In genomic region chr11:130763087-130763980, GRCh38 we compare ENCODE assay signal across 23 cellular contexts.
A peak's percentile ranks its signal among the peaks of the same experiment; 100 is the strongest.
DNase-seq lines count a peak whose midpoint lies in the region; ATAC-seq, FAIRE-seq and TF ChIP-seq lines count a peak whose summit lies in the region.
"Had no signal": no experiment of that assay in that cellular context is flagged by ENCODE, and none has a peak within 500 bp of the region (broad histone marks: within the 10 kb centered on the region; RNA-seq: fewer than 3 reads in every experiment).

No MANE protein-coding gene starts in this region.

- FAIRE-seq in A549 (lab: Jason Lieb, UNC): no peak
- FAIRE-seq: astrocyte, G401.6 had no signal

- TF ChIP-seq RAD21 in A549 (conservative IDR thresholded peaks at IDR 0.05 in 1 of 2, IDR thresholded peaks at IDR 0.05 in 1 of 2): no peak

- H3K9me3 ChIP-seq in A549 (no peaks in the 10 kb centered on the region), body of pancreas (no peaks in the 10 kb centered on the region)
- H3K9me3 ChIP-seq: esophagus muscularis mucosa, HAP-1 had no signal

- TF ChIP-seq EP300 in A549 (IDR thresholded peaks at IDR 0.05): no peak

- H3K4me3 ChIP-seq in A549: no peak overlapping the region
- H3K4me3 ChIP-seq in body of pancreas: no peak overlapping the region
- H3K4me3 ChIP-seq: esophagus muscularis mucosa, HAP-1, PC-9 had no signal

- 75% methylated on average over 14 of the region's 16 CpGs for WGBS in A549 (ENCODE audit: missing lambda C conversion rate)
- 71 to 78% methylated on average over 15 to 16 of the region's 16 CpGs for WGBS in body of pancreas, 2 donors

- CTCF ChIA-PET in A549 (lab: Yijun Ruan, JAX): no interaction called here

- TF ChIP-seq POLR2A in A549 (IDR thresholded peaks at IDR 0.05; ENCODE audit: low read length) (no peak), body of pancreas (IDR thresholded peaks at IDR 0.05) (no peak)

- H3K27ac ChIP-seq in A549: no peak overlapping the region
- peak overlapping the region in 1 of 4 donors; percentile 37 for H3K27ac ChIP-seq in body of pancreas
- H3K27ac ChIP-seq: esophagus muscularis mucosa, PC-9 had no signal

- POLR2A ChIA-PET in A549 (lab: Yijun Ruan, JAX): no interaction called here

- H3K27me3 ChIP-seq in body of pancreas: no peaks in the 10 kb centered on the region
- H3K27me3 ChIP-seq: esophagus muscularis mucosa had no signal

- H3K4me1 ChIP-seq in A549: no peaks in the 10 kb centered on the region
- H3K4me1 ChIP-seq in body of pancreas: peaks cover 10% of the 10 kb centered on the region
- H3K4me1 ChIP-seq: HAP-1 had no signal

- no peak for ATAC-seq in A549
- ATAC-seq in body of pancreas: peak; percentile 33
- no peak for ATAC-seq in HG02610 (IDR thresholded peaks at IDR 0.05; ENCODE audit: unreplicated experiment)
- no peak for ATAC-seq in HG02763 (IDR thresholded peaks at IDR 0.05; ENCODE audit: unreplicated experiment)
- no peak for ATAC-seq in GM19023 (IDR thresholded peaks at IDR 0.05; ENCODE audit: unreplicated experiment)
- ATAC-seq: activated T-helper 17 cell treated with anti-CD3 and anti-CD28 coated beads, Interleukin-2, amount 50 U/mL, for 72 hours had no signal

- TF ChIP-seq CTCF in A549 (IDR thresholded peaks at IDR 0.05): no peak
- no peak for TF ChIP-seq CTCF in body of pancreas (IDR thresholded peaks at IDR 0.05)

- intact Hi-C loops in body of pancreas (cut with DNase I): no loop called here

- H3K4me2 ChIP-seq in A549: no peak overlapping the region
- H3K4me2 ChIP-seq: PC-9 had no signal

- no peaks in the 10 kb centered on the region for H3K36me3 ChIP-seq in body of pancreas (replicated peaks in 1 of 2; ENCODE audit: insufficient read depth in 1 of 2, low read depth in 2 of 2)
- H3K36me3 ChIP-seq: esophagus muscularis mucosa, HAP-1 had no signal

- DNase-seq in A549 (ENCODE audit: low read depth in 1 of 2, low spot score in 1 of 2) (no peak), GM03348 (ENCODE audit: low spot score) (peak; percentile 40), body of pancreas (peak in 2 of 4 donors; percentile 14 to 22), iris pigment epithelial cell (ENCODE audit: low read depth) (peak; percentile 3), RKO (ENCODE audit: low spot score) (no peak)
- DNase-seq: activated CD4-positive, alpha-beta T cell treated with anti-CD3 and anti-CD28 coated beads, Interleukin-2, amount 10 ng/mL, durations not matched to agents 7 days and 5 days; CD4-positive, alpha-beta T cell; DMS 273 treated with DMSO at 0.1 percent for 48 hours; effector CD8-positive, alpha-beta T cell; Karpas-422; left cardiac atrium; NCI-H187; stimulated activated CD4-positive, alpha-beta T cell treated with anti-CD3 and anti-CD28 coated beads, Interleukin-12 subunit alpha, Interleukin-12 subunit beta, amount 100 ng/mL, for 4 hours; trophoblast cell had no signal

TF ChIP-seq in A549, 52 proteins besides CTCF, POLR2A, EP300 and RAD21:
- no peak for TF ChIP-seq BHLHE40 (IDR thresholded peaks at IDR 0.05; ENCODE audit: low read depth, low read length)
- TF ChIP-seq MAFK (IDR thresholded peaks at IDR 0.05; ENCODE audit: partially characterized antibody): peak; percentile 91

Comparison
In these comparisons a context has a peak if more than half of its experiments do, and no peak if none do; other contexts are left out.
1. DNase-seq: peak in GM03348 (single experiment) and iris pigment epithelial cell (single experiment); none in A549 (0 of 2) and RKO (single experiment).